ENCODE assay signal across 13 cellular contexts in the genomic region with DNA sequence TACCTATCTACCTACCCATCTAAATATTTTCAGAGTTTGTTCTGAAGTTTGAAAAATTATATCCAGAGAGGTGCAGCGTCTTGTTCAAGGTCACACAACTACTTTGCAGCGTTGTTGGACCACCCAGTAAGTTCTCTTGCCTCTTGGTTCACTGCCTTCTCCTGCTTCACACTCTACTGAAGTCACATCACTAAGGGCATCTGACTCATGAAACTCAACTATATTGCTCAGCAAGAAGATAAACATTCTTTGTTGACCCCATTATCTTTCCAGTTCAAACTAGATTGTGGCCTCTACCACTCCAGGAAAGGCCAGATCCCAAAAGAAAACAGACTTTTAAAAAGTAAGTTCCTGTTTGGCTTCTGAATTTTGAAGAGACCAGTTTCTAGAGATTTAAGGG.
"Had no signal": no experiment of that assay in that cellular context is flagged by ENCODE, and none has a peak within 500 bp of the region (broad histone marks: within the 10 kb centered on the region; RNA-seq: fewer than 3 reads in every experiment).

No MANE protein-coding gene starts in this region.

- ATAC-seq: gastrocnemius medialis, heart right ventricle, left lung, mucosa of descending colon, natural killer cell had no signal

- H3K4me3 ChIP-seq: gastrocnemius medialis, heart right ventricle, left lung, mucosa of descending colon had no signal

- H3K27ac ChIP-seq: gastrocnemius medialis, heart right ventricle, left lung had no signal

- H3K9me3 ChIP-seq: gastrocnemius medialis, heart right ventricle, left lung, mucosa of descending colon had no signal

- H3K4me1 ChIP-seq: gastrocnemius medialis, left lung had no signal

- H3K27me3 ChIP-seq: gastrocnemius medialis, left lung had no signal

- H3K36me3 ChIP-seq: gastrocnemius medialis, heart right ventricle, left lung had no signal

- DNase-seq: activated CD4-positive, CD25-positive, alpha-beta regulatory T cell treated with anti-CD3 and anti-CD28 coated beads, Interleukin-2, amount 50 U/mL, for 72 hours; activated naive CD8-positive, alpha-beta T cell treated with anti-CD3 and anti-CD28 coated beads for 36 hours; effector memory CD4-positive, alpha-beta T cell; gastrocnemius medialis; heart right ventricle; left lung; mammary epithelial cell; mucosa of descending colon; natural killer cell; posterior cingulate gyrus; stimulated activated CD4-positive, alpha-beta T cell treated with anti-CD3 and anti-CD28 coated beads, Interleukin-15, amount 100 ng/mL, for 24 hours; stimulated activated CD4-positive, alpha-beta T cell treated with anti-CD3 and anti-CD28 coated beads, Interleukin-4, amount 100 ng/mL, for 4 hours; stimulated activated CD8-positive, alpha-beta memory T cell treated with anti-CD3 and anti-CD28 coated beads, Interleukin-4, amount 100 ng/mL, for 48 hours had no signal
